ENCODE assay signal across 9 cellular contexts in the genomic region with DNA sequence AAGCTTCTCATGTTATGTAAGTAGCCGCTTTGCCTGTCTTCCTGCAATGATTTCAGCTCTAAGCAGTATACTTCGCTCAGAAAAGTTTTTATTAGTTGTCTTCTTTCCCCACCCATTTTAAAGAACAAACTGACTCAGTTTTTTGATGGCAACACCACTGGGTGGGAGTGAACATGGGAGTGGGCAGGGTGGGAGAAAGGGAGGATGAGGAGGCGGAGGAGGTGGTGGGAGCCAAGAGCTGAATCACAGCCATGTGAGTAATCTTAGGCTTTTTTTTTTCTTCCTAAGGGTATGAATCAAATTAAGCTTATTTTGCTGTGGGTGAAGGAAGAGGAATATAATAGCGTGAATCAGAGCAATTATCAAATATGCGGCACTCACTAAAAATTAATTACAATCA.
DNase-seq lines count a peak whose midpoint lies in the region; ATAC-seq and TF ChIP-seq lines count a peak whose summit lies in the region.
"Had no signal": no experiment of that assay in that cellular context is flagged by ENCODE, and none has a peak within 500 bp of the region (broad histone marks: within the 10 kb centered on the region; RNA-seq: fewer than 3 reads in every experiment).

No MANE protein-coding gene starts in this region.

- H3K27me3 ChIP-seq in PC-3 (ENCODE audit: low read length) = no peaks in the 10 kb centered on the region

- peak overlapping the region; percentile 63 for H3K4me3 ChIP-seq in PC-3 (ENCODE audit: low read length)
- H3K4me3 ChIP-seq: adrenal gland had no signal

- H3F3A ChIP-seq in PC-3 (ENCODE audit: low read length, unreplicated experiment) = peaks cover 28% of the 10 kb centered on the region

- H3K9ac ChIP-seq in PC-3 (ENCODE audit: low read length) = peak overlapping the region; percentile 80

- POLR2A ChIA-PET in PC-3 (lab: Charles Lee; ENCODE audit: unreplicated experiment) = interaction anchor here (0.5 to 1.0 kb wide), 8 partner anchors 11 to 554 kb away, joined by 3 to 10 read pairs (median 3); no protein-coding TSS in a partner anchor

- no peak for TF ChIP-seq CTCF in PC-3 (conservative IDR thresholded peaks at IDR 0.05; ENCODE audit: low read depth, low read length)

- DNase-seq in GM03348 (ENCODE audit: low spot score) = peak; percentile 25
- DNase-seq in PC-3 = peak; percentile 89
- peak; percentile 60 for DNase-seq in dedifferentiated amniotic fluid mesenchymal stem cell (ENCODE audit: extremely low spot score)
- peak; percentile 77 for DNase-seq in renal cortical epithelial cell (ENCODE audit: low read depth)
- DNase-seq in HuH-7 (ENCODE audit: low spot score) = no peak
- no peak for DNase-seq in UCSD-AML1 (lab: John Stamatoyannopoulos, UW; ENCODE audit: unreplicated experiment)
- DNase-seq in NCI-H510A treated with DMSO at 0.1 percent for 48 hours (lab: John Stamatoyannopoulos, UW) = no peak

- H3K4me2 ChIP-seq in PC-3 (ENCODE audit: low read length) = peak overlapping the region; percentile 86

- peaks cover 73% of the 10 kb centered on the region for H3K4me1 ChIP-seq in PC-3 (ENCODE audit: insufficient read depth, low read length)

- H3K79me2 ChIP-seq in PC-3 (ENCODE audit: low read length) = peaks cover 95% of the 10 kb centered on the region

- BruUV-seq in PC-3 (replicated peaks; lab: Mats Ljungman, UMichigan) = no TSS peak

- ATAC-seq in PC-3 (peak; percentile 31), GM18502 (IDR thresholded peaks at IDR 0.05; ENCODE audit: poor library complexity, unreplicated experiment) (no peak)

- H3K36me3 ChIP-seq in PC-3 (ENCODE audit: low read depth, low read length) = peaks cover 26% of the 10 kb centered on the region
- H3K36me3 ChIP-seq: adrenal gland had no signal

- CTCF ChIA-PET in PC-3 (lab: Charles Lee) = interaction anchor here (0.7 to 1.3 kb wide), 3 partner anchors 27 to 452 kb away, joined by 3 to 4 read pairs (median 4); no protein-coding TSS in a partner anchor

- H3K27ac ChIP-seq in PC-3 (ENCODE audit: low read length) = peak overlapping the region; percentile 98
- H3K27ac ChIP-seq: adrenal gland had no signal

- no peak overlapping the region for H2AFZ ChIP-seq in PC-3 (ENCODE audit: low read length)

- H4K20me1 ChIP-seq in PC-3 (ENCODE audit: low read length) = no peaks in the 10 kb centered on the region

- no peaks in the 10 kb centered on the region for H3K9me2 ChIP-seq in PC-3 (replicated peaks; ENCODE audit: low read length)

- intact Hi-C loops in PC-3 (cut with micrococcal nuclease) = no loop called here

- H3K9me3 ChIP-seq in PC-3 (ENCODE audit: low read length) = no peaks in the 10 kb centered on the region
- H3K9me3 ChIP-seq: adrenal gland had no signal

Comparison
In these comparisons a context has a peak if more than half of its experiments do, and no peak if none do; other contexts are left out.
1. DNase-seq: peak in GM03348 (single experiment), PC-3 (single experiment), dedifferentiated amniotic fluid mesenchymal stem cell (single experiment) and renal cortical epithelial cell (single experiment); none in HuH-7 (single experiment), UCSD-AML1 (single experiment) and NCI-H510A treated with DMSO at 0.1 percent for 48 hours (single experiment).